14 cellular contexts compared by ENCODE assay signal in genomic region chr1:243728192-243728570, GRCh38.
DNase-seq lines count a peak whose midpoint lies in the region; ATAC-seq and TF ChIP-seq lines count a peak whose summit lies in the region.
"Had no signal": no experiment of that assay in that cellular context is flagged by ENCODE, and none has a peak within 500 bp of the region (broad histone marks: within the 10 kb centered on the region; RNA-seq: fewer than 3 reads in every experiment).

No MANE protein-coding gene starts in this region.

- H3K79me2 ChIP-seq in MM.1S (ENCODE audit: low read length) = no peaks in the 10 kb centered on the region

- H3K4me2 ChIP-seq in MM.1S (ENCODE audit: low read depth, low read length) = peak overlapping the region; percentile 76

- H3K9me2 ChIP-seq in MM.1S (replicated peaks; ENCODE audit: insufficient read depth, low read length) = no peaks in the 10 kb centered on the region

- H3K27me3 ChIP-seq in MM.1S (replicated peaks; ENCODE audit: insufficient read depth, low read length) (peaks cover 12% of the 10 kb centered on the region; the same call in 1 of the 2 replicates), upper lobe of left lung (no peaks in the 10 kb centered on the region)
- H3K27me3 ChIP-seq: tibial artery had no signal

- peak overlapping the region; percentile 10; the same call in 1 of the 2 replicates for H3K9ac ChIP-seq in MM.1S (ENCODE audit: low read length)

- TF ChIP-seq POLR2A in upper lobe of left lung (IDR thresholded peaks at IDR 0.05) = no peak

- TF ChIP-seq CTCF in MM.1S (IDR thresholded peaks at IDR 0.05; ENCODE audit: low read length) = no peak
- TF ChIP-seq CTCF in upper lobe of left lung (IDR thresholded peaks at IDR 0.05) = no peak

- no peak for TF ChIP-seq EP300 in upper lobe of left lung (IDR thresholded peaks at IDR 0.05)

- H3K36me3 ChIP-seq in MM.1S (replicated peaks; ENCODE audit: insufficient read depth, low read length) (no peaks in the 10 kb centered on the region), upper lobe of left lung (no peaks in the 10 kb centered on the region)
- H3K36me3 ChIP-seq: tibial artery had no signal

- H3K4me1 ChIP-seq in MM.1S (ENCODE audit: low read length) = peaks cover 57% of the 10 kb centered on the region
- peaks cover 6 to 32% (median 15%) of the 10 kb centered on the region in 4 donors for H3K4me1 ChIP-seq in upper lobe of left lung

- H3K9me3 ChIP-seq in MM.1S (replicated peaks; ENCODE audit: insufficient read depth, low read length) = no peaks in the 10 kb centered on the region
- no peaks in the 10 kb centered on the region for H3K9me3 ChIP-seq in upper lobe of left lung
- H3K9me3 ChIP-seq: tibial artery had no signal

- 0 out of 2 replicates have a peak overlapping the region, but pooled peaks have one; percentile 6 for H2AFZ ChIP-seq in MM.1S (ENCODE audit: low read length)

- peaks cover 36% of the 10 kb centered on the region for H3F3A ChIP-seq in MM.1S (ENCODE audit: insufficient read depth, low read length)

- 94% methylated on average over 1 of the region's 1 CpG for WGBS in upper lobe of left lung, 2 donors

- peak overlapping the region; percentile 62 for H3K27ac ChIP-seq in MM.1S (ENCODE audit: low read length)
- peak overlapping the region in 3 of 4 donors; percentile 5 to 47 (median 18) for H3K27ac ChIP-seq in upper lobe of left lung
- H3K27ac ChIP-seq: tibial artery had no signal

- DNase-seq in MM.1S (no peak), upper lobe of left lung (no peak), NCI-H1048 (lab: John Stamatoyannopoulos, UW) (no peak), NCI-H1105 treated with DMSO at 0.1 percent for 48 hours (lab: John Stamatoyannopoulos, UW) (no peak)
- no peak for DNase-seq in activated CD4-positive, alpha-beta T cell treated with anti-CD3 and anti-CD28 coated beads, Interleukin-2, amount 50 U/mL, for 48 hours
- DNase-seq: activated effector memory CD4-positive, alpha-beta T cell treated with anti-CD3 and anti-CD28 coated beads, Interleukin-2, amount 50 U/mL, for 16 hours; COR-L47; head of caudate nucleus; left ventricle myocardium superior; OCI-M1; SW 1271; tibial artery had no signal

- no peaks in the 10 kb centered on the region for H4K20me1 ChIP-seq in MM.1S (ENCODE audit: insufficient read depth, low read length)

- H3K4me3 ChIP-seq in MM.1S (ENCODE audit: low read length) (peak overlapping the region; percentile 33), upper lobe of left lung (no peak overlapping the region)
- H3K4me3 ChIP-seq: tibial artery had no signal

- ATAC-seq in GM19351 (IDR thresholded peaks at IDR 0.05; ENCODE audit: unreplicated experiment) (peak; percentile 7), HG02840 (IDR thresholded peaks at IDR 0.05; ENCODE audit: low FRiP score, unreplicated experiment) (peak; percentile 1), upper lobe of left lung (ENCODE audit: low FRiP score in 2 of 2) (no peak)
- ATAC-seq: left ventricle myocardium superior had no signal

Comparison
In these comparisons a context has a peak if more than half of its experiments do, and no peak if none do; other contexts are left out.
1. ATAC-seq: peak in GM19351 (single experiment) and HG02840 (single experiment); none in upper lobe of left lung (0 of 2).